In genomic region chr3:57030711-57031110, GRCh38 we compare ENCODE assay signal across 16 cellular contexts. TPM values are rescaled to one million over a fixed set of nuclear protein-coding genes. Genes with fewer than 3 reads are reported as not detected.
A peak's percentile ranks its signal among the peaks of the same experiment; 100 is the strongest.
DNase-seq lines count a peak whose midpoint lies in the region; ATAC-seq and TF ChIP-seq lines count a peak whose summit lies in the region.
"Had no signal": no experiment of that assay in that cellular context is flagged by ENCODE, and none has a peak within 500 bp of the region (broad histone marks: within the 10 kb centered on the region; RNA-seq: fewer than 3 reads in every experiment).

No MANE protein-coding gene starts in this region.

- H3K4me1 ChIP-seq in Karpas-422 (ENCODE audit: low read length) = peaks cover 48% of the 10 kb centered on the region
- H3K4me1 ChIP-seq: BE2C had no signal

- H3K4me1 Mint-ChIP-seq in stimulated activated memory B cell treated with anti-CD40 and anti-IgM and Interleukin-4, amounts not matched to agents 10 μg/mL and 1 μg/mL and 100 μg/mL, for 72 hours = no peaks in the 10 kb centered on the region
- H3K4me1 Mint-ChIP-seq in activated CD8-positive, alpha-beta T cell treated with anti-CD3 and anti-CD28 coated beads, Interleukin-2, amount 10 ng/mL, durations not matched to agents 7 days and 5 days (ENCODE audit: low read depth) = no peaks in the 10 kb centered on the region

- no peaks in the 10 kb centered on the region for H3K9me2 ChIP-seq in Karpas-422 (replicated peaks; ENCODE audit: insufficient read depth, low read length)

- no peaks in the 10 kb centered on the region for H4K20me1 ChIP-seq in Karpas-422 (ENCODE audit: insufficient read depth, low read depth, low read length)

- no peak for TF ChIP-seq CTCF in VCaP (conservative IDR thresholded peaks at IDR 0.05)

- H3K27me3 ChIP-seq in Karpas-422 (ENCODE audit: low read length) = no peaks in the 10 kb centered on the region
- H3K27me3 ChIP-seq: BE2C had no signal

- H3K9ac ChIP-seq in Karpas-422 (ENCODE audit: low read length) = peak overlapping the region; percentile 56

- peak overlapping the region; percentile 44 for H3K4me3 ChIP-seq in Karpas-422 (ENCODE audit: low read length)
- H3K4me3 ChIP-seq: HAP-1 had no signal

- POLR2A ChIA-PET in activated CD8-positive, alpha-beta T cell treated with anti-CD3 and anti-CD28 coated beads, Interleukin-2, amount 10 ng/mL, durations not matched to agents 7 days and 5 days (lab: Charles Lee) = no interaction called here

- DNase-seq in DMS153 (lab: John Stamatoyannopoulos, UW) = peak; percentile 6
- DNase-seq in DMS153 treated with DMSO at 0.1 percent for 48 hours (lab: John Stamatoyannopoulos, UW; ENCODE audit: unreplicated experiment) = no peak
- DNase-seq in Karpas-422 = peak; percentile 68
- peak; percentile 14 for DNase-seq in myocyte (ENCODE audit: low read depth)
- no peak for DNase-seq in stimulated activated naive CD4-positive, alpha-beta T cell (lab: John Stamatoyannopoulos, UW)
- no peak for DNase-seq in activated CD8-positive, alpha-beta T cell treated with anti-CD3 and anti-CD28 coated beads, Interleukin-2, amount 10 ng/mL, durations not matched to agents 7 days and 5 days
- DNase-seq: DMS 273 treated with DMSO at 0.1 percent for 48 hours, KBM-7, NCI-H1048, NCI-H1694, NCI-H524 had no signal

- CTCF ChIA-PET in activated CD8-positive, alpha-beta T cell treated with anti-CD3 and anti-CD28 coated beads, Interleukin-2, amount 10 ng/mL, durations not matched to agents 7 days and 5 days (lab: Charles Lee) = no interaction called here

- H3K27ac ChIP-seq in Karpas-422 (ENCODE audit: low read length) = peak overlapping the region; percentile 85
- peak overlapping the region; percentile 95 for H3K27ac ChIP-seq in VCaP
- H3K27ac ChIP-seq: 22Rv1 had no signal

- peaks cover 10% of the 10 kb centered on the region for H3K27me3 Mint-ChIP-seq in stimulated activated memory B cell treated with anti-CD40 and anti-IgM and Interleukin-4, amounts not matched to agents 10 μg/mL and 1 μg/mL and 100 μg/mL, for 72 hours
- peaks cover 8% of the 10 kb centered on the region for H3K27me3 Mint-ChIP-seq in activated CD8-positive, alpha-beta T cell treated with anti-CD3 and anti-CD28 coated beads, Interleukin-2, amount 10 ng/mL, durations not matched to agents 7 days and 5 days (ENCODE audit: low read depth)

- no peak for ATAC-seq in stimulated activated memory B cell treated with anti-CD40 and anti-IgM and Interleukin-4, amounts not matched to agents 10 μg/mL and 1 μg/mL and 100 μg/mL, for 72 hours
- ATAC-seq in activated CD8-positive, alpha-beta T cell treated with anti-CD3 and anti-CD28 coated beads, Interleukin-2, amount 10 ng/mL, durations not matched to agents 7 days and 5 days = no peak

- no peaks in the 10 kb centered on the region for H3K36me3 Mint-ChIP-seq in stimulated activated memory B cell treated with anti-CD40 and anti-IgM and Interleukin-4, amounts not matched to agents 10 μg/mL and 1 μg/mL and 100 μg/mL, for 72 hours
- H3K36me3 Mint-ChIP-seq in activated CD8-positive, alpha-beta T cell treated with anti-CD3 and anti-CD28 coated beads, Interleukin-2, amount 10 ng/mL, durations not matched to agents 7 days and 5 days (ENCODE audit: low read depth) = no peaks in the 10 kb centered on the region

- peak overlapping the region; percentile 72 for H3K4me2 ChIP-seq in Karpas-422 (ENCODE audit: low read depth, low read length, poor library complexity, severe bottlenecking)

- H3K36me3 ChIP-seq in Karpas-422 (ENCODE audit: insufficient read depth, low read length) = no peaks in the 10 kb centered on the region
- H3K36me3 ChIP-seq: BE2C, HAP-1 had no signal

- no peaks in the 10 kb centered on the region for H3K9me3 Mint-ChIP-seq in stimulated activated memory B cell treated with anti-CD40 and anti-IgM and Interleukin-4, amounts not matched to agents 10 μg/mL and 1 μg/mL and 100 μg/mL, for 72 hours
- no peaks in the 10 kb centered on the region for H3K9me3 Mint-ChIP-seq in activated CD8-positive, alpha-beta T cell treated with anti-CD3 and anti-CD28 coated beads, Interleukin-2, amount 10 ng/mL, durations not matched to agents 7 days and 5 days (ENCODE audit: insufficient read depth)

- H2AFZ ChIP-seq in Karpas-422 (ENCODE audit: low read length) = no peak overlapping the region

- no peak overlapping the region for H3K27ac Mint-ChIP-seq in stimulated activated memory B cell treated with anti-CD40 and anti-IgM and Interleukin-4, amounts not matched to agents 10 μg/mL and 1 μg/mL and 100 μg/mL, for 72 hours
- no peak overlapping the region for H3K27ac Mint-ChIP-seq in activated CD8-positive, alpha-beta T cell treated with anti-CD3 and anti-CD28 coated beads, Interleukin-2, amount 10 ng/mL, durations not matched to agents 7 days and 5 days

- H3K4me3 Mint-ChIP-seq in stimulated activated memory B cell treated with anti-CD40 and anti-IgM and Interleukin-4, amounts not matched to agents 10 μg/mL and 1 μg/mL and 100 μg/mL, for 72 hours = no peak overlapping the region
- H3K4me3 Mint-ChIP-seq in activated CD8-positive, alpha-beta T cell treated with anti-CD3 and anti-CD28 coated beads, Interleukin-2, amount 10 ng/mL, durations not matched to agents 7 days and 5 days = no peak overlapping the region

- no peaks in the 10 kb centered on the region for H3K9me3 ChIP-seq in Karpas-422 (ENCODE audit: low read length)
- H3K9me3 ChIP-seq: BE2C, HAP-1 had no signal

- no peaks in the 10 kb centered on the region for H3K79me2 ChIP-seq in Karpas-422 (ENCODE audit: low read length)

RNA-seq across cellular contexts. Expression of gene SPATA12, which starts 29.8 kb away (rescaled TPM):
- 3.2 and 3.9 TPM in 2 replicates for total RNA-seq in Karpas-422 (2014; rRNA removed; shearing (Covaris generic); ENCODE audit: low replicate concordance)
- 0.19 TPM in 1 of 2 replicates, not detected in the other for total RNA-seq in myocyte
- polyA plus RNA-seq in myocyte (2012) = 0.16 TPM
- total RNA-seq in activated CD8-positive, alpha-beta T cell treated with anti-CD3 and anti-CD28 coated beads, Interleukin-2, amount 10 ng/mL, durations not matched to agents 7 days and 5 days = not detected

Comparison
In these comparisons a context has a peak if more than half of its experiments do, and no peak if none do; other contexts are left out.
1. DNase-seq: peak in DMS153 (single experiment), Karpas-422 (single experiment) and myocyte (single experiment); none in DMS153 treated with DMSO at 0.1 percent for 48 hours (single experiment), stimulated activated naive CD4-positive, alpha-beta T cell (0 of 6) and activated CD8-positive, alpha-beta T cell treated with anti-CD3 and anti-CD28 coated beads, Interleukin-2, amount 10 ng/mL, durations not matched to agents 7 days and 5 days (single experiment).